In genomic region chr17:1134634-1135324, GRCh38 we compare ENCODE assay signal across 1 cellular context.
TF ChIP-seq lines count a peak whose summit lies in the region.

No MANE protein-coding gene starts in this region.

TF ChIP-seq in HepG2, 621 proteins besides CTCF, POLR2A, EP300 and RAD21 (continued from another document):
- TF ChIP-seq ARID4A (CRISPR knock-in tag; IDR thresholded peaks at IDR 0.05; ENCODE audit: borderline replicate concordance) (no peak), AGO1 (IDR thresholded peaks at IDR 0.05; ENCODE audit: low read depth, low read length, poor library complexity, severe bottlenecking) (no peak), ZNF556 (CRISPR knock-in tag; IDR thresholded peaks at IDR 0.05; ENCODE audit: borderline replicate concordance) (no peak), ZNF124 (CRISPR knock-in tag; IDR thresholded peaks at IDR 0.05) (no peak), ZNF207 (IDR thresholded peaks at IDR 0.05; ENCODE audit: borderline replicate concordance) (no peak), SP140L (CRISPR knock-in tag; IDR thresholded peaks at IDR 0.05; ENCODE audit: borderline replicate concordance) (no peak), BRD4 (CRISPR knock-in tag; IDR thresholded peaks at IDR 0.05) (no peak), CREBL2 (CRISPR knock-in tag; IDR thresholded peaks at IDR 0.05; ENCODE audit: borderline replicate concordance) (no peak), HNF4G (IDR thresholded peaks at IDR 0.05; ENCODE audit: borderline replicate concordance, low read depth, low read length) (no peak), HNF4G (CRISPR knock-in tag; IDR thresholded peaks at IDR 0.05; ENCODE audit: borderline replicate concordance, low read depth) (no peak), ZNF275 (CRISPR knock-in tag; IDR thresholded peaks at IDR 0.05; ENCODE audit: borderline replicate concordance) (no peak), SMARCE1 (IDR thresholded peaks at IDR 0.05; ENCODE audit: borderline replicate concordance) (no peak)
